Comparison of ENCODE assay signal across 10 cellular contexts in genomic region chr15:48202068-48202467, GRCh38. TPM values are rescaled to one million over a fixed set of nuclear protein-coding genes. Genes with fewer than 3 reads are reported as not detected.
"Had no signal": no experiment of that assay in that cellular context is flagged by ENCODE, and none has a peak within 500 bp of the region (broad histone marks: within the 10 kb centered on the region; RNA-seq: fewer than 3 reads in every experiment).

No MANE protein-coding gene starts in this region.

- H3K4me2 ChIP-seq: KMS-11 had no signal

- H3K27ac ChIP-seq: GM23248, HL-60, KMS-11 had no signal

- FAIRE-seq: HepG2 had no signal

- H2AFZ ChIP-seq: GM23248 had no signal

- ATAC-seq: HepG2 had no signal

- H3K4me3 ChIP-seq: GM23248 had no signal

- DNase-seq: GM23248, H9, HCEC 1CT, KBM-7 had no signal

- H3K9ac ChIP-seq: GM23248, KMS-11 had no signal

RNA-seq across cellular contexts. Expression of gene SLC12A1, which starts 4.0 kb away (rescaled TPM):
- total RNA-seq: GM23248, H4, HepG2, HT1080 had no signal
- polyA plus RNA-seq: GM23248, HepG2, IgD-negative memory B cell had no signal

RNA-seq across cellular contexts. Expression of gene CTXN2, which starts 10.6 kb away (rescaled TPM):
- total RNA-seq: GM23248, H4, HepG2, HT1080 had no signal
- polyA plus RNA-seq: GM23248, HepG2, IgD-negative memory B cell had no signal
